Comparison of ENCODE assay signal across 20 cellular contexts in genomic region chr5:145853952-145854351, GRCh38. TPM values are rescaled to one million over a fixed set of nuclear protein-coding genes. Genes with fewer than 3 reads are reported as not detected.
DNase-seq lines count a peak whose midpoint lies in the region; ATAC-seq and TF ChIP-seq lines count a peak whose summit lies in the region.
"Had no signal": no experiment of that assay in that cellular context is flagged by ENCODE, and none has a peak within 500 bp of the region (broad histone marks: within the 10 kb centered on the region; RNA-seq: fewer than 3 reads in every experiment).

No MANE protein-coding gene starts in this region.

- no peak overlapping the region for H2AFZ ChIP-seq in hepatocyte
- H2AFZ ChIP-seq: GM23338 had no signal

- no peak for ATAC-seq in Panc1
- ATAC-seq: GM23338 had no signal

- no peaks in the 10 kb centered on the region for H3K36me3 Mint-ChIP-seq in Caco-2 (ENCODE audit: insufficient read depth, unreplicated experiment)
- H3K36me3 Mint-ChIP-seq in nephron progenitor cell (ENCODE audit: low read depth): no peaks in the 10 kb centered on the region

- no peak for TF ChIP-seq CTCF in Caco-2 (IDR thresholded peaks at IDR 0.05; ENCODE audit: insufficient read depth in 1 of 2, low read depth in 1 of 2, low read length in 1 of 2, severe bottlenecking in 1 of 2, unreplicated experiment in 1 of 2)
- no peak for TF ChIP-seq CTCF in Panc1 (IDR thresholded peaks at IDR 0.05)
- TF ChIP-seq CTCF in hepatocyte (IDR thresholded peaks at IDR 0.05; ENCODE audit: poor library complexity): no peak
- TF ChIP-seq CTCF in nephron progenitor cell (IDR thresholded peaks at IDR 0.05): no peak

- H3K9me3 ChIP-seq in Caco-2: no peaks in the 10 kb centered on the region
- no peaks in the 10 kb centered on the region for H3K9me3 ChIP-seq in Panc1 (ENCODE audit: control insufficient read depth, insufficient read depth, low read depth, low read length)
- H3K9me3 ChIP-seq in hepatocyte (ENCODE audit: low read depth): no peaks in the 10 kb centered on the region
- H3K9me3 ChIP-seq: HAP-1, SJCRH30 had no signal

- no peak for DNase-seq in Caco-2
- DNase-seq in KBM-7: peak; percentile 33
- no peak for DNase-seq in Panc1 (ENCODE audit: low read depth, low spot score)
- DNase-seq in hepatocyte (ENCODE audit: low spot score): no peak
- no peak for DNase-seq in glomerular visceral epithelial cell (ENCODE audit: extremely low spot score)
- DNase-seq in NCI-H1048 (lab: John Stamatoyannopoulos, UW): no peak
- no peak for DNase-seq in NCI-H128 (lab: John Stamatoyannopoulos, UW; ENCODE audit: unreplicated experiment)
- DNase-seq in nephron progenitor cell: no peak
- DNase-seq: DMS79, NCI-H1092 treated with DMSO at 0.1 percent for 48 hours, NCI-H1694, NCI-H2081, NCI-H2171, NCI-H524 treated with DMSO at 0.1 percent for 48 hours, T-helper 1 cell had no signal

- H3K27me3 Mint-ChIP-seq in Caco-2 (ENCODE audit: insufficient read depth, unreplicated experiment) (no peaks in the 10 kb centered on the region), nephron progenitor cell (ENCODE audit: low read depth, poor library complexity) (no peaks in the 10 kb centered on the region)

- no peak overlapping the region for H3K4me3 Mint-ChIP-seq in Caco-2 (ENCODE audit: unreplicated experiment)
- H3K4me3 Mint-ChIP-seq in nephron progenitor cell: no peak overlapping the region
- H3K4me3 Mint-ChIP-seq: GM23338 had no signal

- H3K27ac ChIP-seq in Panc1 (ENCODE audit: low read length): peak overlapping the region; percentile 88
- H3K27ac ChIP-seq in hepatocyte: peak overlapping the region; percentile 81
- H3K27ac ChIP-seq: C4-2B, SJCRH30 had no signal

- H3K4me3 ChIP-seq in Caco-2 (ENCODE audit: low read depth, low read length) (no peak overlapping the region), Panc1 (ENCODE audit: low read depth in 2 of 2, low read length in 2 of 2) (no peak overlapping the region), hepatocyte (no peak overlapping the region)
- H3K4me3 ChIP-seq: GM23338, HAP-1, SJCRH30 had no signal

- intact Hi-C loops in Caco-2 (cut with micrococcal nuclease; ENCODE audit: unreplicated experiment): loop anchor here (1.0 kb wide), 2 partner anchors 19 to 34 kb away; partner anchors contain the start of gene PRELID2
- intact Hi-C loops in Panc1 (cut with micrococcal nuclease; ENCODE audit: unreplicated experiment): no loop called here

- no peaks in the 10 kb centered on the region for H3K9me2 ChIP-seq in hepatocyte (replicated peaks; ENCODE audit: insufficient read depth)

- POLR2A ChIA-PET in Caco-2 (lab: Charles Lee) (interaction anchor here (1.0 kb wide), 1 partner anchor 19 kb away, joined by 3 read pairs; the partner anchor contains the start of gene PRELID2), Panc1 (lab: Charles Lee) (no interaction called here)

- H3K4me1 ChIP-seq in Caco-2 (peaks cover 34% of the 10 kb centered on the region), Panc1 (ENCODE audit: control insufficient read depth, insufficient read depth, low read length) (peaks cover 36% of the 10 kb centered on the region), hepatocyte (ENCODE audit: insufficient read depth) (peaks cover 28% of the 10 kb centered on the region)
- H3K4me1 ChIP-seq: HAP-1, SJCRH30 had no signal

- H3K27me3 ChIP-seq in Caco-2 (replicated peaks; ENCODE audit: control insufficient read depth, insufficient read depth, low read length): no peaks in the 10 kb centered on the region
- no peaks in the 10 kb centered on the region for H3K27me3 ChIP-seq in Panc1 (ENCODE audit: control insufficient read depth, insufficient read depth, low read length)
- no peaks in the 10 kb centered on the region for H3K27me3 ChIP-seq in hepatocyte
- H3K27me3 ChIP-seq: SJCRH30 had no signal

- H3K36me3 ChIP-seq in Caco-2 (ENCODE audit: control insufficient read depth, insufficient read depth, low read length): no peaks in the 10 kb centered on the region
- H3K36me3 ChIP-seq in Panc1 (ENCODE audit: control insufficient read depth, insufficient read depth, low read length): no peaks in the 10 kb centered on the region
- H3K36me3 ChIP-seq in hepatocyte (replicated peaks; ENCODE audit: insufficient read depth, low read depth): no peaks in the 10 kb centered on the region
- H3K36me3 ChIP-seq: HAP-1, SJCRH30 had no signal

- BruUV-seq in Caco-2 (replicated peaks; lab: Mats Ljungman, UMichigan) (no TSS peak), Panc1 (replicated peaks; lab: Mats Ljungman, UMichigan) (no TSS peak)

- H4K20me1 ChIP-seq in hepatocyte (ENCODE audit: insufficient read depth, poor library complexity, severe bottlenecking): no peaks in the 10 kb centered on the region

- peak overlapping the region; percentile 30 for H3K4me2 ChIP-seq in hepatocyte
- H3K4me2 ChIP-seq: GM23338 had no signal

- H3K4me1 Mint-ChIP-seq in Caco-2 (ENCODE audit: low read depth, unreplicated experiment) (peaks cover 28% of the 10 kb centered on the region), nephron progenitor cell (peaks cover 38% of the 10 kb centered on the region)

- H3K27ac Mint-ChIP-seq in Caco-2 (ENCODE audit: unreplicated experiment): peak overlapping the region; percentile 62
- H3K27ac Mint-ChIP-seq in nephron progenitor cell: no peak overlapping the region
- H3K27ac Mint-ChIP-seq: GM23338 had no signal

- WGBS in hepatocyte (ENCODE audit: low lambda C conversion rate, missing lambda C conversion rate): 81% methylated on average over 3 of the region's 3 CpGs

- CTCF ChIA-PET in Caco-2 (lab: Charles Lee): interaction anchor here (1.4 kb wide), 1 partner anchor 34 kb away, joined by 5 read pairs; no protein-coding TSS in a partner anchor
- CTCF ChIA-PET in Panc1 (lab: Charles Lee): no interaction called here

- in situ Hi-C loops in KBM-7 (cut with MboI; ENCODE audit: low pct_unique_long_range_greater_than_20kb, low sequenced_read_pairs) (no loop called here), Panc1 (cut with HindIII; ENCODE audit: low pct_unique_long_range_greater_than_20kb, low sequenced_read_pairs) (loop anchor here (5.0 kb wide), 1 partner anchor 83 kb away; the partner anchor contains the start of gene SH3RF2)

- H3K79me2 ChIP-seq in hepatocyte: no peaks in the 10 kb centered on the region

- H3K9me3 Mint-ChIP-seq in Caco-2 (ENCODE audit: unreplicated experiment) (no peaks in the 10 kb centered on the region), nephron progenitor cell (no peaks in the 10 kb centered on the region)
- H3K9me3 Mint-ChIP-seq: GM23338 had no signal

RNA-seq across cellular contexts. Expression of gene PRELID2, which starts 18.8 kb away (rescaled TPM):
- total RNA-seq in Caco-2 (2022): 26.0 and 28.7 TPM in 2 replicates
- total RNA-seq in Panc1 (2021; ENCODE audit: unreplicated experiment): 15.4 TPM
- 5.3 TPM for polyA plus RNA-seq in Panc1 (2012; ENCODE audit: insufficient read length)
- 24.7 and 34.4 TPM in 2 replicates for total RNA-seq in hepatocyte
- polyA plus RNA-seq in hepatocyte: 14.0 and 15.6 TPM in 2 replicates

RNA-seq across cellular contexts. Expression of gene GRXCR2, which starts 18.9 kb away (rescaled TPM):
- 0.16 TPM in 1 of 2 replicates, not detected in the other for total RNA-seq in Caco-2 (2022)
- total RNA-seq in Panc1 (2021; ENCODE audit: unreplicated experiment): not detected
- not detected for polyA plus RNA-seq in Panc1 (2012; ENCODE audit: insufficient read length)
- total RNA-seq in hepatocyte: not detected in 2 replicates
- polyA plus RNA-seq in hepatocyte: 0.39 TPM in 1 of 2 replicates, not detected in the other
- total RNA-seq: GM23338, LHCN-M2, SJCRH30 had no signal
- polyA plus RNA-seq: GM23338 had no signal
